Comparison of ENCODE assay signal across 1 cellular context in genomic region chr19:7280940-7281666, GRCh38.
TF ChIP-seq lines count a peak whose summit lies in the region.

No MANE protein-coding gene starts in this region.

TF ChIP-seq in endothelial cell of umbilical vein, 7 proteins besides CTCF, POLR2A, EP300 and RAD21 (continued from another document):
- TF ChIP-seq GATA2 (IDR thresholded peaks at IDR 0.05; ENCODE audit: insufficient read depth, insufficient read length, low read depth, low read length), result no peak
